Comparison of ENCODE assay signal across 8 cellular contexts in genomic region chr9:130835441-130836298, GRCh38. TPM values are rescaled to one million over a fixed set of nuclear protein-coding genes. Genes with fewer than 3 reads are reported as not detected.
DNase-seq lines count a peak whose midpoint lies in the region; ATAC-seq and TF ChIP-seq lines count a peak whose summit lies in the region.

No MANE protein-coding gene starts in this region.

- no peaks in the 10 kb centered on the region for H3K9me3 ChIP-seq in GM23248 (ENCODE audit: low read depth)

- H3K79me2 ChIP-seq in GM23248 (ENCODE audit: insufficient read depth) = peaks cover 92% of the 10 kb centered on the region

- TF ChIP-seq CTCF in foreskin fibroblast (IDR thresholded peaks at IDR 0.05; ENCODE audit: low read depth, low read length) (no peak), omental fat pad (IDR thresholded peaks at IDR 0.05) (no peak)

- H3K27me3 Mint-ChIP-seq in activated T-cell treated with anti-CD3 and anti-CD28 coated beads, Interleukin-2, amount 50 U/mL, for 4 hours (ENCODE audit: low read depth) = no peaks in the 10 kb centered on the region

- peaks cover 40% of the 10 kb centered on the region for H3K4me1 Mint-ChIP-seq in activated T-cell treated with anti-CD3 and anti-CD28 coated beads, Interleukin-2, amount 50 U/mL, for 4 hours (ENCODE audit: low read depth)

- no peaks in the 10 kb centered on the region for H3K9me2 ChIP-seq in GM23248 (ENCODE audit: insufficient read depth)

- whole genome bisulfite sequencing in GM23248 (ENCODE audit: low coverage in 1 of 2, low lambda C conversion rate in 2 of 2, missing lambda C conversion rate in 2 of 2), 2 experiments = 1% methylated on average over 44 of the region's 44 CpGs

- H3K27me3 ChIP-seq in GM23248 (replicated peaks; ENCODE audit: insufficient read depth) = no peaks in the 10 kb centered on the region

- no peaks in the 10 kb centered on the region for H3K36me3 Mint-ChIP-seq in activated T-cell treated with anti-CD3 and anti-CD28 coated beads, Interleukin-2, amount 50 U/mL, for 4 hours (ENCODE audit: insufficient read depth)

- H3K4me2 ChIP-seq in GM23248 (ENCODE audit: unreplicated experiment) = peak overlapping the region; percentile 98

- DNase-seq in ELR (ENCODE audit: low read depth) = peak; percentile 55
- peak; percentile 69 for DNase-seq in GM23248
- DNase-seq in NCI-H2227 (lab: John Stamatoyannopoulos, UW; ENCODE audit: unreplicated experiment) = peak; percentile 44
- peak; percentile 18 for DNase-seq in activated T-cell treated with anti-CD3 and anti-CD28 coated beads, Interleukin-2, amount 50 U/mL, for 4 hours
- peak in 1 of 2 donors; percentile 53 for DNase-seq in foreskin fibroblast
- no peak for DNase-seq in omental fat pad (ENCODE audit: low spot score)

- H3K36me3 ChIP-seq in GM23248 (ENCODE audit: low read depth) = no peaks in the 10 kb centered on the region

- peaks cover 35% of the 10 kb centered on the region for H3F3A ChIP-seq in GM23248 (ENCODE audit: insufficient read depth)

- H2AFZ ChIP-seq in GM23248 = no peak overlapping the region

- no peaks in the 10 kb centered on the region for H3K9me3 Mint-ChIP-seq in activated T-cell treated with anti-CD3 and anti-CD28 coated beads, Interleukin-2, amount 50 U/mL, for 4 hours

- H3K27ac ChIP-seq in GM23248 = peak overlapping the region; percentile 96

- in situ Hi-C loops in GM23248 (cut with MboI) = no loop called here

- H3K4me3 Mint-ChIP-seq in activated T-cell treated with anti-CD3 and anti-CD28 coated beads, Interleukin-2, amount 50 U/mL, for 4 hours = peak overlapping the region; percentile 91

- H3K9ac ChIP-seq in GM23248 = peak overlapping the region; percentile 100

- H3K4me3 ChIP-seq in GM23248 = peak overlapping the region; percentile 86
- H3K4me3 ChIP-seq in foreskin fibroblast (ENCODE audit: low read depth in 1 of 2, low read length in 2 of 2) = peak overlapping the region; percentile 71 to 94

- H4K20me1 ChIP-seq in GM23248 (ENCODE audit: insufficient read depth) = peaks cover 8% of the 10 kb centered on the region

- peaks cover 46% of the 10 kb centered on the region for H3K4me1 ChIP-seq in GM23248 (ENCODE audit: insufficient read depth)

- peak; percentile 34 to 51 for ATAC-seq in activated T-cell treated with anti-CD3 and anti-CD28 coated beads, Interleukin-2, amount 50 U/mL, for 4 hours
- ATAC-seq in omental fat pad (ENCODE audit: low FRiP score) (peak; percentile 15), HG02798 (IDR thresholded peaks at IDR 0.05; ENCODE audit: poor library complexity, unreplicated experiment) (no peak), GM18870 (IDR thresholded peaks at IDR 0.05; ENCODE audit: unreplicated experiment) (no peak)

RNA-seq across cellular contexts. Expression of gene ABL1, which starts 0.6 kb away (rescaled TPM):
- total RNA-seq in GM23248 (2014; rRNA removed; shearing (Covaris generic)) = 66.1 and 68.2 TPM in 2 replicates
- 22.0 and 22.9 TPM in 2 replicates for polyA plus RNA-seq in GM23248 (2016; fragmentation: Nextera tagmentation; extraction: Ambion mirVana)
- total RNA-seq in activated T-cell treated with anti-CD3 and anti-CD28 coated beads, Interleukin-2, amount 50 U/mL, for 4 hours = 10 to 100 TPM; 37.1 to 38.8 (median 38.2) TPM
- total RNA-seq in omental fat pad = 10 to 100 TPM; 48.8 to 82.8 (median 75.3) TPM

Comparison
In these comparisons a context has a peak if more than half of its experiments do, and no peak if none do; other contexts are left out.
1. ATAC-seq: peak in activated T-cell treated with anti-CD3 and anti-CD28 coated beads, Interleukin-2, amount 50 U/mL, for 4 hours (2 of 2) and omental fat pad (single experiment); none in HG02798 (single experiment) and GM18870 (single experiment).